ENCODE assay signal across 11 cellular contexts in the genomic region with DNA sequence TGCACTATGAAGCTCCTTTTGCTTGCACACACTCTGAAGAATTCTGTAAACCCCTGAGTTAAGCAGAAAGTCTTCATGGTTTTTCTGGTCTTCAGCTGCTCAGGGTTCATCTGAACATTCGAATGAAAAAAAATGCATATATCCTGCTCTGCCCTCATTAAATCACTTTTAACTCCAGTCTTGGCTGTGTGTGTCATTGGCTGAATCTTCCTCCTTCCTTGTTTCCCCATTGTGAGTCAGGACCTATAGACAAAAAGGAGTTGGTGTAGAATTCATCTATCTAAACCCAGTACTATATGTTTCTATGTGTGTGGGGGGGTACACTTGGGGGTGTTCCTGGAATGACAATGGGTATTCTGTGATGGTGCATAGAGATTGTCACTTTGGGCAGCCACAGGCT. TPM values are rescaled to one million over a fixed set of nuclear protein-coding genes. Genes with fewer than 3 reads are reported as not detected.
"Had no signal": no experiment of that assay in that cellular context is flagged by ENCODE, and none has a peak within 500 bp of the region (broad histone marks: within the 10 kb centered on the region; RNA-seq: fewer than 3 reads in every experiment).

No MANE protein-coding gene starts in this region.

- H3K9me3 ChIP-seq: HAP-1 had no signal

- H3K9ac ChIP-seq: GM23248 had no signal

- ATAC-seq: HCT116, HepG2 had no signal

- H3K27ac ChIP-seq: GM23248, HL-60 had no signal

- FAIRE-seq: HepG2 had no signal

- H3K4me1 ChIP-seq: HAP-1 had no signal

- DNase-seq: GM23248, GOT3, H7, HFFc6 had no signal

- H3K4me3 ChIP-seq: GM23248, HAP-1 had no signal

- H3K36me3 ChIP-seq: HAP-1 had no signal

RNA-seq across cellular contexts. Expression of a gene that starts 6.6 kb away (rescaled TPM):
- total RNA-seq: GM23248, H4, H7, HepG2, HFFc6, HT1080 had no signal
- polyA plus RNA-seq: GM23248, HepG2, IgD-negative memory B cell had no signal

RNA-seq across cellular contexts. Expression of a gene that starts 16.5 kb away (rescaled TPM):
- total RNA-seq: GM23248, H4, H7, HepG2, HFFc6 had no signal
- polyA plus RNA-seq: GM23248, HepG2, IgD-negative memory B cell had no signal

RNA-seq across cellular contexts. Expression of a gene that starts 22.9 kb away (rescaled TPM):
- total RNA-seq: GM23248, H4, H7, HepG2, HFFc6, HT1080 had no signal
- polyA plus RNA-seq: GM23248, HepG2, IgD-negative memory B cell had no signal

RNA-seq across cellular contexts. Expression of a gene that starts 32.9 kb away (rescaled TPM):
- total RNA-seq: GM23248, H4, H7, HepG2, HFFc6, HT1080 had no signal
- polyA plus RNA-seq: GM23248, HepG2, IgD-negative memory B cell had no signal

RNA-seq across cellular contexts. Expression of a gene that starts 40.5 kb away (rescaled TPM):
- total RNA-seq: GM23248, H4, H7, HepG2, HFFc6, HT1080 had no signal
- polyA plus RNA-seq: GM23248, HepG2, IgD-negative memory B cell had no signal
